ENCODE assay signal across 17 cellular contexts in genomic region chr6:42805297-42805861, GRCh38.
"Had no signal": no experiment of that assay in that cellular context is flagged by ENCODE, and none has a peak within 500 bp of the region (broad histone marks: within the 10 kb centered on the region; RNA-seq: fewer than 3 reads in every experiment).

No MANE protein-coding gene starts in this region.

- DNase-seq: activated CD4-positive, alpha-beta T cell treated with anti-CD3 and anti-CD28 coated beads, Interleukin-2, amount 50 U/mL, for 48 hours; activated CD4-positive, CD25-positive, alpha-beta regulatory T cell treated with anti-CD3 and anti-CD28 coated beads, Interleukin-2, amount 50 U/mL, for 72 hours; activated CD8-positive, alpha-beta memory T cell treated with anti-CD3 and anti-CD28 coated beads, Interleukin-2, amount 50 U/mL, for 4 hours; activated naive CD4-positive, alpha-beta T cell treated with Interleukin-2 at 50 U/mL for 16 hours; central memory CD4-positive, alpha-beta T cell; hypothalamus; psoas muscle; right lobe of liver; spleen; stimulated activated CD4-positive, alpha-beta T cell treated with anti-CD3 and anti-CD28 coated beads, Interleukin-1b, Interleukin-23, amount 100 ng/mL, for 48 hours; stimulated activated naive CD4-positive, alpha-beta T cell treated with Interleukin-2 at 50 U/mL for 16 hours; trophoblast cell had no signal

- H3K27ac ChIP-seq: gastroesophageal sphincter, psoas muscle, right lobe of liver, spleen had no signal

- H3K27me3 ChIP-seq: gastroesophageal sphincter, right lobe of liver, spleen had no signal

- H3K4me1 ChIP-seq: right lobe of liver had no signal

- H3K27ac Mint-ChIP-seq: activated T-helper 1 cell treated with anti-CD3 and anti-CD28 coated beads, Interleukin-12 subunit alpha, Interleukin-12 subunit beta, Interleukin-2, Interleukin-4 antibody, amounts not matched to agents 30 ng/mL and 10 ng/mL and 1 ng/mL, durations not matched to agents 14 hours and 24 hours and 36 hours; dendritic cell treated with granulocyte-macrophage colony-stimulating factor and Interleukin-4, amounts not matched to agents 40 ng/mL and 50 ng/mL, for 4 days; nephron; T-helper 2 cell treated with Interferon-gamma antibody and Interleukin-4, amounts not matched to agents 5 μg/mL and 100 μg/mL, for 36 hours had no signal

- H3K9me3 ChIP-seq: gastroesophageal sphincter, psoas muscle, right lobe of liver, spleen had no signal

- H3K9me3 Mint-ChIP-seq: activated T-helper 1 cell treated with anti-CD3 and anti-CD28 coated beads, Interleukin-12 subunit alpha, Interleukin-12 subunit beta, Interleukin-2, Interleukin-4 antibody, amounts not matched to agents 30 ng/mL and 10 ng/mL and 1 ng/mL, durations not matched to agents 14 hours and 24 hours and 36 hours; dendritic cell treated with granulocyte-macrophage colony-stimulating factor and Interleukin-4, amounts not matched to agents 40 ng/mL and 50 ng/mL, for 4 days; nephron; T-helper 2 cell treated with Interferon-gamma antibody and Interleukin-4, amounts not matched to agents 5 μg/mL and 100 μg/mL, for 36 hours had no signal

- H3K4me3 ChIP-seq: gastroesophageal sphincter, psoas muscle, right lobe of liver, spleen had no signal

- H3K27me3 Mint-ChIP-seq: dendritic cell treated with granulocyte-macrophage colony-stimulating factor and Interleukin-4, amounts not matched to agents 40 ng/mL and 50 ng/mL, for 4 days had no signal

- H3K4me3 Mint-ChIP-seq: activated T-helper 1 cell treated with anti-CD3 and anti-CD28 coated beads, Interleukin-12 subunit alpha, Interleukin-12 subunit beta, Interleukin-2, Interleukin-4 antibody, amounts not matched to agents 30 ng/mL and 10 ng/mL and 1 ng/mL, durations not matched to agents 14 hours and 24 hours and 36 hours; dendritic cell treated with granulocyte-macrophage colony-stimulating factor and Interleukin-4, amounts not matched to agents 40 ng/mL and 50 ng/mL, for 4 days; nephron; T-helper 2 cell treated with Interferon-gamma antibody and Interleukin-4, amounts not matched to agents 5 μg/mL and 100 μg/mL, for 36 hours had no signal

- ATAC-seq: gastroesophageal sphincter, psoas muscle had no signal
